9 cellular contexts compared by ENCODE assay signal in genomic region chr2:58449286-58450010, GRCh38.
DNase-seq lines count a peak whose midpoint lies in the region; ATAC-seq and TF ChIP-seq lines count a peak whose summit lies in the region.
"Had no signal": no experiment of that assay in that cellular context is flagged by ENCODE, and none has a peak within 500 bp of the region (broad histone marks: within the 10 kb centered on the region; RNA-seq: fewer than 3 reads in every experiment).

No MANE protein-coding gene starts in this region.

- 65 to 74% methylated on average over 3 of the region's 3 CpGs for WGBS in transverse colon (ENCODE audit: low coverage in 1 of 2), 2 donors
- 81% methylated on average over 3 of the region's 3 CpGs for WGBS in hepatocyte (ENCODE audit: low lambda C conversion rate, missing lambda C conversion rate)

- H2AFZ ChIP-seq in hepatocyte = no peak overlapping the region

- no peaks in the 10 kb centered on the region for H3K9me3 Mint-ChIP-seq in endothelial cell (ENCODE audit: unreplicated experiment)

- no peaks in the 10 kb centered on the region for H3K9me2 ChIP-seq in hepatocyte (replicated peaks; ENCODE audit: insufficient read depth)

- in situ Hi-C loops in KBM-7 (cut with MboI; ENCODE audit: low pct_unique_long_range_greater_than_20kb, low sequenced_read_pairs) (loop anchor here (25.0 kb wide), 1 partner anchor 687 kb away; no protein-coding TSS in a partner anchor), transverse colon (cut with MboI; ENCODE audit: low pct_ligation_motif_present in 1 of 4, low pct_unique_long_range_greater_than_20kb in 1 of 4, low sequenced_read_pairs in 3 of 4) (loop anchor here in 1 of 4 donors (25.0 kb wide), 1 partner anchor 687 kb away; no protein-coding TSS in a partner anchor)

- H3K36me3 ChIP-seq in transverse colon = no peaks in the 10 kb centered on the region
- H3K36me3 ChIP-seq in colonic mucosa = no peaks in the 10 kb centered on the region
- no peaks in the 10 kb centered on the region for H3K36me3 ChIP-seq in hepatocyte (replicated peaks; ENCODE audit: insufficient read depth, low read depth)

- no peaks in the 10 kb centered on the region for H3K27me3 Mint-ChIP-seq in endothelial cell (ENCODE audit: unreplicated experiment)

- no peak for TF ChIP-seq POLR2A in transverse colon (IDR thresholded peaks at IDR 0.05)

- no peaks in the 10 kb centered on the region for H3K36me3 Mint-ChIP-seq in endothelial cell (ENCODE audit: low read depth, unreplicated experiment)

- H3K27me3 ChIP-seq in dorsolateral prefrontal cortex = no peaks in the 10 kb centered on the region
- no peaks in the 10 kb centered on the region for H3K27me3 ChIP-seq in transverse colon
- no peaks in the 10 kb centered on the region for H3K27me3 ChIP-seq in colonic mucosa
- no peaks in the 10 kb centered on the region for H3K27me3 ChIP-seq in hepatocyte

- H3K9ac ChIP-seq in colonic mucosa (ENCODE audit: low read depth in 2 of 2, low read length in 2 of 2) = no peak overlapping the region

- H3K4me1 ChIP-seq in transverse colon (no peaks in the 10 kb centered on the region), colonic mucosa (no peaks in the 10 kb centered on the region), hepatocyte (ENCODE audit: insufficient read depth) (no peaks in the 10 kb centered on the region)

- H3K79me2 ChIP-seq in hepatocyte = no peaks in the 10 kb centered on the region

- H4K20me1 ChIP-seq in hepatocyte (ENCODE audit: insufficient read depth, poor library complexity, severe bottlenecking) = no peaks in the 10 kb centered on the region

- no peak overlapping the region for H3K27ac Mint-ChIP-seq in endothelial cell (ENCODE audit: unreplicated experiment)

- DNase-seq in KBM-7 = peak; percentile 39
- DNase-seq in dorsolateral prefrontal cortex = no peak
- no peak for DNase-seq in endothelial cell (ENCODE audit: low spot score)
- DNase-seq in transverse colon = no peak
- DNase-seq in colonic mucosa = no peak
- no peak for DNase-seq in hepatocyte (ENCODE audit: low spot score)

- H3K4me3 Mint-ChIP-seq in endothelial cell (ENCODE audit: unreplicated experiment) = no peak overlapping the region

- TF ChIP-seq EP300 in transverse colon (IDR thresholded peaks at IDR 0.05; ENCODE audit: low read depth) = no peak

- H3K4me3 ChIP-seq in dorsolateral prefrontal cortex (no peak overlapping the region), transverse colon (no peak overlapping the region), colonic mucosa (no peak overlapping the region), hepatocyte (no peak overlapping the region)

- TF ChIP-seq CTCF in dorsolateral prefrontal cortex (IDR thresholded peaks at IDR 0.05 in 54 of 56, conservative IDR thresholded peaks at IDR 0.05 in 2 of 56; ENCODE audit: low read depth in 1 of 56, partially characterized antibody in 56 of 56) (peak in 51 of 56 donors; percentile 12 to 72 (median 44)), endothelial cell (IDR thresholded peaks at IDR 0.05; ENCODE audit: unreplicated experiment) (no peak), transverse colon (IDR thresholded peaks at IDR 0.05) (no peak), colonic mucosa (IDR thresholded peaks at IDR 0.05) (no peak), hepatocyte (IDR thresholded peaks at IDR 0.05; ENCODE audit: poor library complexity) (no peak)

- intact Hi-C loops in dorsolateral prefrontal cortex (cut with DNase I) = loop anchor here (2.0 to 10.0 kb wide), 9 partner anchors 103 to 727 kb away; partner anchors contain the start of gene FANCL (in 1 of the 2)
- intact Hi-C loops in transverse colon (cut with DNase I; ENCODE audit: low total_unique reads) = no loop called here
- intact Hi-C loops in colonic mucosa (cut with DNase I) = loop anchor here (5.0 kb wide), 1 partner anchor 687 kb away; no protein-coding TSS in a partner anchor

- no peak overlapping the region for H3K4me2 ChIP-seq in hepatocyte

- ATAC-seq in GM18499 (IDR thresholded peaks at IDR 0.05; ENCODE audit: insufficient read depth, unreplicated experiment) = peak; percentile 97
- ATAC-seq in GM21737 (IDR thresholded peaks at IDR 0.05; ENCODE audit: unreplicated experiment) = peak; percentile 88

- peaks cover 7% of the 10 kb centered on the region for H3K4me1 Mint-ChIP-seq in endothelial cell (ENCODE audit: unreplicated experiment)

- no peaks in the 10 kb centered on the region for H3K9me3 ChIP-seq in transverse colon
- no peaks in the 10 kb centered on the region for H3K9me3 ChIP-seq in colonic mucosa
- H3K9me3 ChIP-seq in hepatocyte (ENCODE audit: low read depth) = no peaks in the 10 kb centered on the region

- H3K27ac ChIP-seq in dorsolateral prefrontal cortex (peak overlapping the region in 14 of 59 donors; percentile 3 to 81 (median 43)), transverse colon (no peak overlapping the region), colonic mucosa (no peak overlapping the region), hepatocyte (no peak overlapping the region)
- H3K27ac ChIP-seq: VCaP had no signal

Comparison
In these comparisons a context has a peak if more than half of its experiments do, and no peak if none do; other contexts are left out.
1. CTCF ChIP-seq: peak in dorsolateral prefrontal cortex (51 of 56); none in endothelial cell (single experiment), transverse colon (0 of 5), colonic mucosa (single experiment) and hepatocyte (single experiment).